8 cellular contexts compared by ENCODE assay signal in the genomic region with DNA sequence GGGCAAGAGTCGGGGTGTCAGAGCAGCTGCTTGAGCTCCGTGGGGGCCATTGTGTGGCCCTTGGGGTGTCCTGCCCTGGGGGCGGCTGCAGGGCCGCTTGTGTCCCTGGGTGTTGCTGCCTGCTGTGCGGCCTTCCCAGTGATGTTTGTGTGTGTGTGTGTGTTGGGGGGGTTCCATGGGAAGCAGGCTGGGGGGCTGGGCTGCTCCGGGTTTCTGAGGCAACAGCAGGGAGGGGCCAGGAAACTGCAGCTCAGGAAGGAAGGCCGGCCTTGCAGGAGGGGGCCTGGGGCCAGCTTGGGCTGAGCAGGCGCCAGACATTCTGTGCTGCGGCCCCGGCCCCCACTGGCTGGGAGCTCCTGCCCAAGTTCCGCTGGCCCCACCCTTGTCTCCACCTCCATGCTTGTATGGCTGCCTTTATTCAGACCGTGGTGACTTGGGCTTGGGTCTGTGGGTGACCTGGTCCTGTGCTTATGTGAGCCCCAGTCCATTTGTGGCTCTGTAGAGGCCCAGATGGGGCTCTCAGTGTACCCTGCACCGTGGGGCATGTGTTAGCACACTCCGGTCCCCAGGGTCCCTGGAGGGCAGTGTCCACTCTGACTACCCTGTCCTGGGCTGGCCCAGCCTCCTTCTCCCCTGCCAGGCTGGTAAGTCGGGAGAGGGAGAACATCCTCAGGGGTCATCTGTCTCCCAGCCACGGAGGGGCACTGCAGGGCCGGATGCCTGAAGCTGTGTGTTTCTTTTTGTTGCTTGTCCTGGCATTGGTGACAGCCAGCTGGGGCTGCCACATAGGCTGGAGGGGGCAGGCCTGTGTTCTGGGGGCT. TPM values are rescaled to one million over a fixed set of nuclear protein-coding genes. Genes with fewer than 3 reads are reported as not detected.
DNase-seq lines count a peak whose midpoint lies in the region; ATAC-seq and TF ChIP-seq lines count a peak whose summit lies in the region.

No MANE protein-coding gene starts in this region.

- H3K4me3 ChIP-seq in BLaER1 (0 out of 2 replicates have a peak overlapping the region, but pooled peaks have one; percentile 18), astrocyte of the spinal cord (ENCODE audit: low read depth, low read length) (no peak overlapping the region), lung (no peak overlapping the region)

- no peaks in the 10 kb centered on the region for H4K20me1 ChIP-seq in BLaER1

- no peaks in the 10 kb centered on the region for H3K9me3 ChIP-seq in BLaER1
- H3K9me3 ChIP-seq in lung (ENCODE audit: control insufficient read depth in 2 of 2, insufficient read depth in 1 of 2, low read length in 1 of 2): no peaks in the 10 kb centered on the region

- H3K4me1 ChIP-seq in BLaER1 (peaks cover 91% of the 10 kb centered on the region), lung (ENCODE audit: control insufficient read depth in 2 of 2, insufficient read depth in 2 of 2, low read length in 2 of 2) (peaks cover 0 to 17% of the 10 kb centered on the region in 2 donors)

- no peaks in the 10 kb centered on the region for H3K36me3 ChIP-seq in BLaER1
- H3K36me3 ChIP-seq in lung (ENCODE audit: control insufficient read depth in 2 of 2, insufficient read depth in 2 of 2, low read length in 2 of 2): no peaks in the 10 kb centered on the region

- DNase-seq in HuH-7.5 (ENCODE audit: low spot score): peak; percentile 66
- DNase-seq in astrocyte of the spinal cord (ENCODE audit: low read depth, low spot score): peak; percentile 23
- DNase-seq in lung (ENCODE audit: low spot score): no peak
- no peak for DNase-seq in activated CD8-positive, alpha-beta memory T cell treated with anti-CD3 and anti-CD28 coated beads, Interleukin-2, amount 50 U/mL, for 48 hours
- no peak for DNase-seq in NCI-H2171 (lab: John Stamatoyannopoulos, UW)
- DNase-seq in NCI-H226: no peak

- peaks cover 54% of the 10 kb centered on the region for H3K27me3 ChIP-seq in BLaER1
- peaks cover 7% of the 10 kb centered on the region for H3K27me3 ChIP-seq in lung (ENCODE audit: control insufficient read depth, insufficient read depth)

- H3K4me2 ChIP-seq in BLaER1: peak overlapping the region; percentile 89

- ATAC-seq in lung (ENCODE audit: insufficient read depth, low FRiP score) (no peak), HG03565 (IDR thresholded peaks at IDR 0.05; ENCODE audit: unreplicated experiment) (no peak)

- H3K27ac ChIP-seq in BLaER1: 0 out of 2 replicates have a peak overlapping the region, but pooled peaks have one; percentile 46
- peak overlapping the region; percentile 66 to 86 for H3K27ac ChIP-seq in lung (ENCODE audit: low read depth in 1 of 2, low read length in 1 of 2)

- in situ Hi-C loops in astrocyte of the spinal cord (cut with HindIII; ENCODE audit: low sequenced_read_pairs): no loop called here

- H3K9ac ChIP-seq in BLaER1: peak overlapping the region; percentile 61

- TF ChIP-seq CTCF in astrocyte of the spinal cord (IDR thresholded peaks at IDR 0.05; ENCODE audit: low read depth, low read length) (peak; percentile 33), lung (IDR thresholded peaks at IDR 0.05; ENCODE audit: control extremely low read depth, extremely low read depth) (no peak)

- 19 to 22% methylated on average over 14 to 17 of the region's 17 CpGs for WGBS in lung, 2 donors

RNA-seq across cellular contexts. Expression of gene SOX18, which starts 4.6 kb away (rescaled TPM):
- total RNA-seq in lung: 10 to 100 TPM; 12.1 to 52.2 TPM
- 10 to 100 TPM; 26.9 to 31.7 TPM for polyA plus RNA-seq in lung

RNA-seq across cellular contexts. Expression of gene TCEA2, which starts 8.9 kb away (rescaled TPM):
- total RNA-seq in lung: 10 to 100 TPM; 28.5 to 32.8 TPM
- polyA plus RNA-seq in lung: 10 to 100 TPM; 18.3 to 32.9 TPM

RNA-seq across cellular contexts. Expression of gene C20orf204, which starts 18.1 kb away (rescaled TPM):
- total RNA-seq in lung: 1 to 10 TPM; 1.3 to 2.0 TPM
- under 1 TPM; 0.50 to 0.63 TPM for polyA plus RNA-seq in lung

RNA-seq across cellular contexts. Expression of gene RGS19, which starts 25.3 kb away (rescaled TPM):
- total RNA-seq in lung: 10 to 100 TPM; 15.1 to 50.7 TPM
- 10 to 100 TPM; 19.5 to 99.0 TPM for polyA plus RNA-seq in lung

RNA-seq across cellular contexts. Expression of gene OPRL1, which starts 25.8 kb away (rescaled TPM):
- total RNA-seq in lung: 1 to 10 TPM; 1.6 to 2.5 TPM
- 1 to 10 TPM in 1 of 2 donors, under 1 TPM in 1; 0.45 to 3.1 TPM for polyA plus RNA-seq in lung

Comparison
In these comparisons a context has a peak if more than half of its experiments do, and no peak if none do; other contexts are left out.
1. DNase-seq: peak in HuH-7.5 (single experiment) and astrocyte of the spinal cord (single experiment); none in lung (single experiment), activated CD8-positive, alpha-beta memory T cell treated with anti-CD3 and anti-CD28 coated beads, Interleukin-2, amount 50 U/mL, for 48 hours (single experiment), NCI-H2171 (single experiment) and NCI-H226 (single experiment).